25 cellular contexts compared by ENCODE assay signal in the genomic region with DNA sequence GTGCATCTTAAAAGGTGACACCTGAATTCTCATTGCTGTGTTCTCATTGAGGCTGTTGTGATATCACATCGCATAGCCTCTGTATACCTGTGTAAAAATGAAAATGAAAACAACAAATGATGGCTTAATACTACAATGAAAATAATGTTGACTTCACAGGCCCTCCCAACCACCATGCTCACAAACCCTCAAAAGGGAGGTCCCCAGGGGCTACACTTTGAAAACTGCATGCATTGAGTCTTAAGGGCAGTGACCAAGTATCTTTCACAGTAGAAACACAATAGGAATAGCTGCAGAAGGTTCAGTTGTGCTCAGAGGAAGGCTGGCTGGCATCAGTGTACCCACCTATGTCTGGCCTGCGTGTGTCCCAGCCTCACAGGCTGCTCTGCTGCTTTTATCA. TPM values are rescaled to one million over a fixed set of nuclear protein-coding genes. Genes with fewer than 3 reads are reported as not detected.
A peak's percentile ranks its signal among the peaks of the same experiment; 100 is the strongest.
DNase-seq lines count a peak whose midpoint lies in the region; ATAC-seq, FAIRE-seq and TF ChIP-seq lines count a peak whose summit lies in the region.
"Had no signal": no experiment of that assay in that cellular context is flagged by ENCODE, and none has a peak within 500 bp of the region (broad histone marks: within the 10 kb centered on the region; RNA-seq: fewer than 3 reads in every experiment).

No MANE protein-coding gene starts in this region.

- ATAC-seq in CD4-positive, CD25-positive, alpha-beta regulatory T cell (ENCODE audit: low read depth in 2 of 2) = no peak
- ATAC-seq in GM18868 (IDR thresholded peaks at IDR 0.05; ENCODE audit: unreplicated experiment) (peak; percentile 56), GM12878 (peak; percentile 75), mucosa of descending colon (no peak), GM21526 (IDR thresholded peaks at IDR 0.05; ENCODE audit: low FRiP score, unreplicated experiment) (no peak)
- ATAC-seq: A549, GM23338, K562 had no signal

- H2AFZ ChIP-seq in GM12878 (ENCODE audit: control insufficient read depth, low read depth, low read length) = no peak overlapping the region
- H2AFZ ChIP-seq: GM23338 had no signal

- BruUV-seq in GM12878 (replicated peaks; lab: Mats Ljungman, UMichigan) = no TSS peak

- no peak for TF ChIP-seq EP300 in GM12878 (IDR thresholded peaks at IDR 0.05; ENCODE audit: borderline replicate concordance in 1 of 2, control insufficient read depth in 1 of 2, low read depth in 2 of 2, low read length in 2 of 2)

- no peak overlapping the region for H3K9ac ChIP-seq in GM12878 (ENCODE audit: control insufficient read depth, insufficient read depth, low read length)
- H3K9ac ChIP-seq: BLaER1 had no signal

- H3K4me3 Mint-ChIP-seq in T-helper 1 cell treated with Interleukin-12 subunit alpha and Interleukin-12 subunit beta and Interleukin-4 antibody, amounts not matched to agents 30 μg/mL and 1 μg/mL, for 36 hours = no peak overlapping the region
- H3K4me3 Mint-ChIP-seq in CD4-positive, CD25-positive, alpha-beta regulatory T cell = no peak overlapping the region
- H3K4me3 Mint-ChIP-seq: GM23338 had no signal

- in situ Hi-C loops in GM12878 (cut with MboI) = no loop called here

- no peak for DNase-seq in T-helper 1 cell
- DNase-seq in CD4-positive, CD25-positive, alpha-beta regulatory T cell = no peak
- peak; percentile 3 for DNase-seq in GM12878 (ENCODE audit: low read depth, low spot score)
- no peak for DNase-seq in mucosa of descending colon
- no peak for DNase-seq in NCI-H1417 treated with DMSO at 0.1 percent for 48 hours (lab: John Stamatoyannopoulos, UW)
- DNase-seq: CD8-positive, alpha-beta memory T cell; COR-L47; DMS 273 treated with DMSO at 0.1 percent for 48 hours; DMS53; DND-41; EL; HCEC 1CT; IMR-90 had no signal

- peaks cover 7% of the 10 kb centered on the region for H3K4me1 Mint-ChIP-seq in T-helper 1 cell treated with Interleukin-12 subunit alpha and Interleukin-12 subunit beta and Interleukin-4 antibody, amounts not matched to agents 30 μg/mL and 1 μg/mL, for 36 hours (ENCODE audit: low read depth)
- H3K4me1 Mint-ChIP-seq in CD4-positive, CD25-positive, alpha-beta regulatory T cell = peaks cover 0 to 7% (median 2%) of the 10 kb centered on the region in 4 donors
- H3K4me1 Mint-ChIP-seq: CD8-positive, alpha-beta memory T cell; GM23338 had no signal

- peak overlapping the region; percentile 15 for H3K27ac Mint-ChIP-seq in T-helper 1 cell treated with Interleukin-12 subunit alpha and Interleukin-12 subunit beta and Interleukin-4 antibody, amounts not matched to agents 30 μg/mL and 1 μg/mL, for 36 hours
- peak overlapping the region in 2 of 3 donors; percentile 41 to 55 for H3K27ac Mint-ChIP-seq in CD4-positive, CD25-positive, alpha-beta regulatory T cell
- H3K27ac Mint-ChIP-seq: GM23338 had no signal

- intact Hi-C loops in GM12878 (cut with micrococcal nuclease; ENCODE audit: unreplicated experiment) (no loop called here), mucosa of descending colon (cut with DNase I, micrococcal nuclease) (no loop called here)

- no peaks in the 10 kb centered on the region for H3K27me3 Mint-ChIP-seq in T-helper 1 cell treated with Interleukin-12 subunit alpha and Interleukin-12 subunit beta and Interleukin-4 antibody, amounts not matched to agents 30 μg/mL and 1 μg/mL, for 36 hours (ENCODE audit: low read depth)
- H3K27me3 Mint-ChIP-seq in CD4-positive, CD25-positive, alpha-beta regulatory T cell = no peaks in the 10 kb centered on the region
- H3K27me3 Mint-ChIP-seq: CD8-positive, alpha-beta memory T cell had no signal

- POLR2A ChIA-PET in GM12878 (lab: Charles Lee) = no interaction called here

- RAD21 ChIA-PET in GM12878 (lab: Charles Lee; ENCODE audit: unreplicated experiment) = no interaction called here

- 50% methylated on average over 2 of the region's 2 CpGs for WGBS in GM12878 (ENCODE audit: insufficient coverage, insufficient replicate concordance, low lambda C conversion rate, missing lambda C conversion rate)

- no peak overlapping the region for H3K4me2 ChIP-seq in GM12878 (ENCODE audit: control insufficient read depth, insufficient read depth)
- H3K4me2 ChIP-seq: A549, BLaER1, GM23338 had no signal

- H3K9me3 ChIP-seq in CD4-positive, CD25-positive, alpha-beta regulatory T cell (ENCODE audit: control insufficient read depth in 2 of 2, low read length in 2 of 2) = no peaks in the 10 kb centered on the region
- H3K9me3 ChIP-seq in GM12878 (replicated peaks; ENCODE audit: control insufficient read depth, insufficient read depth, low read length) (no peaks in the 10 kb centered on the region), mucosa of descending colon (no peaks in the 10 kb centered on the region)
- H3K9me3 ChIP-seq: A549 had no signal

- no peak overlapping the region for H3K27ac ChIP-seq in CD4-positive, CD25-positive, alpha-beta regulatory T cell (ENCODE audit: insufficient read depth, low read length, poor library complexity, severe bottlenecking)
- no peak overlapping the region for H3K27ac ChIP-seq in GM12878 (ENCODE audit: control insufficient read depth, insufficient read depth)
- H3K27ac ChIP-seq: 22Rv1, A549, BLaER1 had no signal

- H3K4me3 ChIP-seq in CD4-positive, CD25-positive, alpha-beta regulatory T cell (ENCODE audit: low read depth, low read length) = no peak overlapping the region
- H3K4me3 ChIP-seq in GM12878 (no peak overlapping the region), mucosa of descending colon (no peak overlapping the region)
- H3K4me3 ChIP-seq: A549, BLaER1, GM23338, K562 had no signal

- no peak for TF ChIP-seq POLR2A in GM12878 (IDR thresholded peaks at IDR 0.05; ENCODE audit: low read depth, low read length)

- H3K27me3 ChIP-seq in CD4-positive, CD25-positive, alpha-beta regulatory T cell (ENCODE audit: control insufficient read depth, insufficient read depth, low read length) = no peaks in the 10 kb centered on the region
- H3K27me3 ChIP-seq in GM12878 (replicated peaks in 1 of 2; ENCODE audit: control insufficient read depth in 2 of 2, insufficient read depth in 2 of 2, low read length in 1 of 2) = no peaks in the 10 kb centered on the region
- H3K27me3 ChIP-seq: BLaER1 had no signal

- no peaks in the 10 kb centered on the region for H4K20me1 ChIP-seq in GM12878 (ENCODE audit: control insufficient read depth, insufficient read depth)
- H4K20me1 ChIP-seq: BLaER1 had no signal

- no peak for TF ChIP-seq RAD21 in GM12878 (IDR thresholded peaks at IDR 0.05; ENCODE audit: insufficient read depth, low read depth, low read length)

- CTCF ChIA-PET in GM12878 (lab: Yijun Ruan, JAX) = no interaction called here

- SMC1A ChIA-PET in GM12878 (lab: Charles Lee; ENCODE audit: uncharacterized antibody, unreplicated experiment) = no interaction called here

- peaks cover 23% of the 10 kb centered on the region for H3K36me3 Mint-ChIP-seq in T-helper 1 cell treated with Interleukin-12 subunit alpha and Interleukin-12 subunit beta and Interleukin-4 antibody, amounts not matched to agents 30 μg/mL and 1 μg/mL, for 36 hours (ENCODE audit: low read depth)
- H3K36me3 Mint-ChIP-seq in CD4-positive, CD25-positive, alpha-beta regulatory T cell = peaks cover 53% of the 10 kb centered on the region

- H3K79me2 ChIP-seq in GM12878 (ENCODE audit: control insufficient read depth, insufficient read depth, low read length) = no peaks in the 10 kb centered on the region

- no peak for FAIRE-seq in GM12878 (lab: Jason Lieb, UNC)
- FAIRE-seq: A549, GM19239, H54, HTR-8/SVneo, K562 had no signal

- H3K36me3 ChIP-seq in CD4-positive, CD25-positive, alpha-beta regulatory T cell (ENCODE audit: control insufficient read depth, insufficient read depth, low read length) = peaks cover 66% of the 10 kb centered on the region
- H3K36me3 ChIP-seq in GM12878 (ENCODE audit: control insufficient read depth in 2 of 2, insufficient read depth in 2 of 2, low read length in 1 of 2) (peaks cover 5 to 15% of the 10 kb centered on the region in 2 experiments), mucosa of descending colon (ENCODE audit: low read depth) (no peaks in the 10 kb centered on the region)

- H3K4me1 ChIP-seq in CD4-positive, CD25-positive, alpha-beta regulatory T cell (ENCODE audit: control insufficient read depth, insufficient read depth, low read length, poor library complexity, severe bottlenecking) = no peaks in the 10 kb centered on the region
- H3K4me1 ChIP-seq in GM12878 (ENCODE audit: control insufficient read depth, insufficient read depth, low read length) (peaks cover 7% of the 10 kb centered on the region), mucosa of descending colon (ENCODE audit: low read depth) (no peaks in the 10 kb centered on the region)
- H3K4me1 ChIP-seq: A549, BLaER1 had no signal

- no peak for TF ChIP-seq CTCF in GM12878 (IDR thresholded peaks at IDR 0.05 in 2 of 3, conservative IDR thresholded peaks at IDR 0.05 in 1 of 3; ENCODE audit: control insufficient read depth in 2 of 3, extremely low read depth in 1 of 3, insufficient read depth in 1 of 3, low read depth in 3 of 3, low read length in 3 of 3)
- no peak for TF ChIP-seq CTCF in mucosa of descending colon (IDR thresholded peaks at IDR 0.05)

- H3K9me3 Mint-ChIP-seq in T-helper 1 cell treated with Interleukin-12 subunit alpha and Interleukin-12 subunit beta and Interleukin-4 antibody, amounts not matched to agents 30 μg/mL and 1 μg/mL, for 36 hours = no peaks in the 10 kb centered on the region
- no peaks in the 10 kb centered on the region for H3K9me3 Mint-ChIP-seq in CD4-positive, CD25-positive, alpha-beta regulatory T cell
- H3K9me3 Mint-ChIP-seq: CD8-positive, alpha-beta memory T cell; GM23338 had no signal

TF ChIP-seq in GM12878, 131 proteins besides CTCF, POLR2A, EP300 and RAD21 (continues in another document):
- TF ChIP-seq EZH2 (IDR thresholded peaks at IDR 0.05; ENCODE audit: borderline replicate concordance, control insufficient read depth, low read depth, low read length) (no peak), CREB1 (IDR thresholded peaks at IDR 0.05; ENCODE audit: low read depth) (no peak)

RNA-seq across cellular contexts. Expression of a gene that starts 27.6 kb away (rescaled TPM):
- total RNA-seq in CD4-positive, CD25-positive, alpha-beta regulatory T cell = 0.20 TPM
- not detected for polyA plus RNA-seq in CD4-positive, CD25-positive, alpha-beta regulatory T cell
- not detected in 2 replicates for total RNA-seq in GM12878 (2013; cell fraction: nucleolus; rRNA removed)
- total RNA-seq in GM12878 (2014; rRNA removed) = not detected in 2 replicates
- total RNA-seq in GM12878 (2014; rRNA removed; fragmentation: Illumina TruSeq; extraction: Trizol) = not detected in 2 replicates
- not detected in 2 replicates for total RNA-seq in GM12878 (2021)
- not detected for polyA plus RNA-seq in GM12878 (2011; ENCODE audit: low read depth)
- polyA plus RNA-seq in GM12878 (2011; rRNA removed) = not detected in 2 replicates
- not detected in 2 replicates for polyA plus RNA-seq in GM12878 (2011; cell fraction: cytosol; rRNA removed)
- polyA plus RNA-seq in GM12878 (2011; cell fraction: nucleus; rRNA removed) = not detected in 2 replicates
- not detected in 2 replicates for polyA plus RNA-seq in GM12878 (2012)
- not detected in 2 replicates for polyA plus RNA-seq in GM12878 (2014; fragmentation: Illumina TruSeq; extraction: Trizol)
- not detected for polyA plus RNA-seq in GM12878 (2014; fragmentation: Nextera tagmentation; extraction: Ambion mirVana)
- not detected in 2 replicates for polyA plus RNA-seq in GM12878 (2014; rRNA removed)
- not detected for polyA plus RNA-seq in GM12878 (2016; fragmentation: Nextera tagmentation; extraction: Ambion mirVana)
- polyA minus RNA-seq in GM12878 (2011; rRNA and poly(A)+ RNA removed) = not detected in 2 replicates
- polyA minus RNA-seq in GM12878 (2011; cell fraction: cytosol; rRNA and poly(A)+ RNA removed) = not detected in 2 replicates
- polyA minus RNA-seq in GM12878 (2011; cell fraction: nucleus; rRNA and poly(A)+ RNA removed) = not detected in 2 replicates
- under 1 TPM; 0.25 to 0.67 (median 0.29) TPM for total RNA-seq in mucosa of descending colon
- total RNA-seq: G401, IMR-90 had no signal
- polyA plus RNA-seq: A549; CD8-positive, alpha-beta memory T cell; IMR-90 had no signal

Comparison
In these comparisons a context has a peak if more than half of its experiments do, and no peak if none do; other contexts are left out.
1. ATAC-seq: peak in GM18868 (single experiment) and GM12878 (single experiment); none in CD4-positive, CD25-positive, alpha-beta regulatory T cell (0 of 2), mucosa of descending colon (single experiment) and GM21526 (single experiment).